Comparison of ENCODE assay signal across 26 cellular contexts in genomic region chr11:86621854-86622253, GRCh38. TPM values are rescaled to one million over a fixed set of nuclear protein-coding genes. Genes with fewer than 3 reads are reported as not detected.
DNase-seq lines count a peak whose midpoint lies in the region; ATAC-seq and TF ChIP-seq lines count a peak whose summit lies in the region.
"Had no signal": no experiment of that assay in that cellular context is flagged by ENCODE, and none has a peak within 500 bp of the region (broad histone marks: within the 10 kb centered on the region; RNA-seq: fewer than 3 reads in every experiment).

No MANE protein-coding gene starts in this region.

- peaks cover 40% of the 10 kb centered on the region for H3K4me1 ChIP-seq in Caco-2
- H3K4me1 ChIP-seq in gastroesophageal sphincter = peaks cover 0 to 81% (median 24%) of the 10 kb centered on the region in 3 donors
- peaks cover 7 to 30% (median 26%) of the 10 kb centered on the region in 5 donors for H3K4me1 ChIP-seq in subcutaneous abdominal adipose tissue (ENCODE audit: control insufficient read depth in 5 of 5, insufficient read depth in 5 of 5, low read length in 5 of 5)
- H3K4me1 ChIP-seq: prostate gland had no signal

- intact Hi-C loops in Caco-2 (cut with micrococcal nuclease; ENCODE audit: unreplicated experiment) = loop anchor here (5.0 kb wide), 1 partner anchor 190 kb away; no protein-coding TSS in a partner anchor

- H3K36me3 Mint-ChIP-seq in Caco-2 (ENCODE audit: insufficient read depth, unreplicated experiment) = no peaks in the 10 kb centered on the region
- H3K36me3 Mint-ChIP-seq: brain had no signal

- no peaks in the 10 kb centered on the region for H3K27me3 Mint-ChIP-seq in Caco-2 (ENCODE audit: insufficient read depth, unreplicated experiment)
- H3K27me3 Mint-ChIP-seq: activated naive CD8-positive, alpha-beta T cell treated with anti-CD3 and anti-CD28 coated beads, Interleukin-2, amount 50 U/mL, for 24 hours; brain; effector memory CD8-positive, alpha-beta T cell had no signal

- WGBS in gastroesophageal sphincter (ENCODE audit: low coverage in 1 of 2), 2 donors = 72 to 80% methylated on average over 2 to 3 of the region's 3 CpGs

- ATAC-seq in gastroesophageal sphincter = no peak
- ATAC-seq in HG03097 (IDR thresholded peaks at IDR 0.05; ENCODE audit: low FRiP score, unreplicated experiment) = no peak
- ATAC-seq in GM21423 (IDR thresholded peaks at IDR 0.05; ENCODE audit: unreplicated experiment) = no peak
- ATAC-seq: activated naive CD8-positive, alpha-beta T cell treated with anti-CD3 and anti-CD28 coated beads, Interleukin-2, amount 50 U/mL, for 24 hours; effector memory CD8-positive, alpha-beta T cell had no signal

- TF ChIP-seq EP300 in gastroesophageal sphincter (IDR thresholded peaks at IDR 0.05) = no peak

- no peak overlapping the region for H3K4me3 ChIP-seq in Caco-2 (ENCODE audit: low read depth, low read length)
- no peak overlapping the region for H3K4me3 ChIP-seq in gastroesophageal sphincter
- H3K4me3 ChIP-seq in subcutaneous abdominal adipose tissue (ENCODE audit: low read depth in 1 of 5, low read length in 5 of 5) = no peak overlapping the region
- H3K4me3 ChIP-seq: prostate gland, skin epidermis had no signal

- H3K27me3 ChIP-seq in Caco-2 (replicated peaks; ENCODE audit: control insufficient read depth, insufficient read depth, low read length) = no peaks in the 10 kb centered on the region
- no peaks in the 10 kb centered on the region for H3K27me3 ChIP-seq in gastroesophageal sphincter
- H3K27me3 ChIP-seq in subcutaneous abdominal adipose tissue (ENCODE audit: control insufficient read depth in 5 of 5, insufficient read depth in 4 of 5, low read length in 5 of 5) = no peaks in the 10 kb centered on the region

- DNase-seq in Caco-2 (peak; percentile 43 to 69), NCI-H146 (lab: John Stamatoyannopoulos, UW) (peak; percentile 50), UCSD-AML1 (lab: John Stamatoyannopoulos, UW; ENCODE audit: unreplicated experiment) (no peak)
- DNase-seq: activated CD4-positive, alpha-beta T cell treated with anti-CD3 and anti-CD28 coated beads for 48 hours; activated gamma-delta T cell treated with Interleukin-2 at 50 U/mL for 16 hours; activated naive CD8-positive, alpha-beta T cell treated with anti-CD3 and anti-CD28 coated beads, Interleukin-2, amount 50 U/mL, for 24 hours; activated T-cell treated with anti-CD3 and anti-CD28 coated beads, Interleukin-2, amount 50 U/mL, for 24 hours; effector memory CD8-positive, alpha-beta T cell; foreskin melanocyte; hypothalamus; KBM-7; MM.1S; NCI-H1436 treated with DMSO at 0.1 percent for 48 hours; NCI-H2171; NCI-H526 treated with DMSO at 0.1 percent for 48 hours; RPMI8226; stimulated activated CD4-positive, alpha-beta T cell treated with anti-CD3 and anti-CD28 coated beads, Interleukin-2, amount 100 ng/mL, for 24 hours; T-helper 2 cell had no signal

- POLR2A ChIA-PET in Caco-2 (lab: Charles Lee) = no interaction called here

- CTCF ChIA-PET in Caco-2 (lab: Charles Lee) = interaction anchor here (0.7 to 1.6 kb wide), 3 partner anchors 14 to 646 kb away, joined by 3 to 6 read pairs (median 5); no protein-coding TSS in a partner anchor

- H3K4me1 Mint-ChIP-seq in Caco-2 (ENCODE audit: low read depth, unreplicated experiment) = peaks cover 32% of the 10 kb centered on the region
- H3K4me1 Mint-ChIP-seq: activated naive CD8-positive, alpha-beta T cell treated with anti-CD3 and anti-CD28 coated beads, Interleukin-2, amount 50 U/mL, for 24 hours; brain had no signal

- H3K9me3 Mint-ChIP-seq in Caco-2 (ENCODE audit: unreplicated experiment) = no peaks in the 10 kb centered on the region
- H3K9me3 Mint-ChIP-seq: HFFc6 had no signal

- H3K9me3 ChIP-seq in Caco-2 (no peaks in the 10 kb centered on the region), gastroesophageal sphincter (no peaks in the 10 kb centered on the region), subcutaneous abdominal adipose tissue (ENCODE audit: control insufficient read depth in 5 of 5, low read length in 5 of 5) (no peaks in the 10 kb centered on the region)
- H3K9me3 ChIP-seq: prostate gland had no signal

- no peaks in the 10 kb centered on the region for H3K36me3 ChIP-seq in Caco-2 (ENCODE audit: control insufficient read depth, insufficient read depth, low read length)
- no peaks in the 10 kb centered on the region for H3K36me3 ChIP-seq in gastroesophageal sphincter
- H3K36me3 ChIP-seq in subcutaneous abdominal adipose tissue (ENCODE audit: control insufficient read depth in 5 of 5, insufficient read depth in 5 of 5, low read length in 5 of 5) = no peaks in the 10 kb centered on the region
- H3K36me3 ChIP-seq: prostate gland had no signal

- TF ChIP-seq CTCF in Caco-2 (IDR thresholded peaks at IDR 0.05; ENCODE audit: insufficient read depth in 1 of 2, low read depth in 1 of 2, low read length in 1 of 2, severe bottlenecking in 1 of 2, unreplicated experiment in 1 of 2) = no peak
- no peak for TF ChIP-seq CTCF in gastroesophageal sphincter (IDR thresholded peaks at IDR 0.05)

- H3K9ac ChIP-seq in subcutaneous abdominal adipose tissue (ENCODE audit: low read length in 5 of 5) = peak overlapping the region in 1 of 5 donors; percentile 68

- BruUV-seq in Caco-2 (replicated peaks; lab: Mats Ljungman, UMichigan) = no TSS peak

- TF ChIP-seq POLR2A in gastroesophageal sphincter (IDR thresholded peaks at IDR 0.05) = no peak

- peak overlapping the region; percentile 38 to 89 (median 73) for H3K27ac ChIP-seq in gastroesophageal sphincter
- peak overlapping the region; percentile 83 for H3K27ac ChIP-seq in subcutaneous abdominal adipose tissue (ENCODE audit: low read depth, low read length)

- H3K4me3 Mint-ChIP-seq in Caco-2 (ENCODE audit: unreplicated experiment) = no peak overlapping the region
- H3K4me3 Mint-ChIP-seq: activated naive CD8-positive, alpha-beta T cell treated with anti-CD3 and anti-CD28 coated beads, Interleukin-2, amount 50 U/mL, for 24 hours; activated T-cell treated with anti-CD3 and anti-CD28 coated beads, Interleukin-2, amount 50 U/mL, for 24 hours; brain; effector memory CD8-positive, alpha-beta T cell; HFFc6 had no signal

- peak overlapping the region; percentile 39 for H3K27ac Mint-ChIP-seq in Caco-2 (ENCODE audit: unreplicated experiment)
- H3K27ac Mint-ChIP-seq: activated naive CD8-positive, alpha-beta T cell treated with anti-CD3 and anti-CD28 coated beads, Interleukin-2, amount 50 U/mL, for 24 hours; activated T-cell treated with anti-CD3 and anti-CD28 coated beads, Interleukin-2, amount 50 U/mL, for 24 hours; effector memory CD8-positive, alpha-beta T cell had no signal

RNA-seq across cellular contexts. Expression of gene ME3, which starts 50.6 kb away (rescaled TPM):
- total RNA-seq in Caco-2 (2022) = 32.8 and 36.9 TPM in 2 replicates
- 10 to 100 TPM; 11.0 to 47.8 (median 44.1) TPM for total RNA-seq in gastroesophageal sphincter
